In the genomic region with DNA sequence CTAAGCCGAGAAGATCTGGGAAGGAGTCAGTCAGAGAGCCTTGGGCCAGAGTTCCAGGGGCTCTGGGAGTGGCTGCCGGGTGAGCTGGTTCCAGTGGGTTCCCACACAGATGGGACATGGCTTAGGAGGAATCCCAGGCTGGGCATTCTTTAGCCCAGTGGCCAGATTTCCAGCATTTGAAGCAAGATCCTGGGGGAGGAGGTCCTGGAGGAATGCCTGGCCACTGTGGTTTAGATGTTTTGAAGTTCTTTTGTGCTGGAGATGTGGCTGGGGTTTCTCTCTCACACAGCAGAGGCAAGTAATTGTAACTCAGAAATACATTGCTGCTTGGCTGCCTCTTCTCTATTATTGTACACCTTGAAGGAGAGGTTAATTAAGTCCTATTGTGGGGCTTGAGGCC, we compare ENCODE assay signal across 3 cellular contexts. TPM values are rescaled to one million over a fixed set of nuclear protein-coding genes. Genes with fewer than 3 reads are reported as not detected.
"Had no signal": no experiment of that assay in that cellular context is flagged by ENCODE, and none has a peak within 500 bp of the region (broad histone marks: within the 10 kb centered on the region; RNA-seq: fewer than 3 reads in every experiment).

No MANE protein-coding gene starts in this region.

RNA-seq across cellular contexts. Expression of gene ERMN, which starts 15.8 kb away (rescaled TPM):
- total RNA-seq: cardiac septum, PC-3, SK-MEL-5 had no signal
